In the genomic region with DNA sequence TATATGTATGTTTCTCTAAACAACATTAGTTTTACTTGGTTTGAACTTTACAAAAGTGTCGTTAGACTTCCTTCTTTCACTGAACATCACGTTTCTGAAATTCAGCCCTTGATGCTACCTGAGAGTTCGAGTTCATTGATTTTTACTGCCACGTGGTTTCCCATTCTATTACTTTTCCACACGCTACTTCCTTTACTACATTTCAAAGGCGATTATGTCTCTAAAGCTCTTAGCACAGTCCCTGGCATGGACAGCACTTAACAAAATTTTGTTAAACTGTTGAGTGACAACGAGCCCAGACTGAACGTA, we compare ENCODE assay signal across 8 cellular contexts. TPM values are rescaled to one million over a fixed set of nuclear protein-coding genes. Genes with fewer than 3 reads are reported as not detected.
A peak's percentile ranks its signal among the peaks of the same experiment; 100 is the strongest.
DNase-seq lines count a peak whose midpoint lies in the region; ATAC-seq and TF ChIP-seq lines count a peak whose summit lies in the region.

No MANE protein-coding gene starts in this region.

- peak; percentile 7 for ATAC-seq in GM21737 (IDR thresholded peaks at IDR 0.05; ENCODE audit: unreplicated experiment)
- no peak for ATAC-seq in activated CD8-positive, alpha-beta T cell treated with anti-CD3 and anti-CD28 coated beads for 36 hours
- ATAC-seq in memory B cell (ENCODE audit: low read depth), result no peak
- no peak for ATAC-seq in HG03159 (IDR thresholded peaks at IDR 0.05; ENCODE audit: unreplicated experiment)
- ATAC-seq in GM19463 (IDR thresholded peaks at IDR 0.05; ENCODE audit: unreplicated experiment), result no peak

- DNase-seq in activated CD8-positive, alpha-beta T cell treated with anti-CD3 and anti-CD28 coated beads for 36 hours, result no peak
- DNase-seq in memory B cell (ENCODE audit: low spot score in 2 of 2) (no peak), posterior vena cava (ENCODE audit: low spot score) (no peak), GF-D8 (lab: John Stamatoyannopoulos, UW) (no peak)

- H3K4me3 ChIP-seq in ACC112 (ENCODE audit: low read depth, low read length), result peak overlapping the region; percentile 70

- peak overlapping the region; percentile 76 for H3K4me3 Mint-ChIP-seq in activated CD8-positive, alpha-beta T cell treated with anti-CD3 and anti-CD28 coated beads for 36 hours
- peak overlapping the region; percentile 98 for H3K4me3 Mint-ChIP-seq in memory B cell

- H3K36me3 Mint-ChIP-seq in activated CD8-positive, alpha-beta T cell treated with anti-CD3 and anti-CD28 coated beads for 36 hours (ENCODE audit: low read depth), result peaks cover 1% of the 10 kb centered on the region
- no peaks in the 10 kb centered on the region for H3K36me3 Mint-ChIP-seq in memory B cell

- peaks cover 23% of the 10 kb centered on the region for H3K4me1 ChIP-seq in ACC112 (ENCODE audit: control insufficient read depth, insufficient read depth, low read length, unreplicated experiment)

- intact Hi-C loops in activated CD8-positive, alpha-beta T cell treated with anti-CD3 and anti-CD28 coated beads for 36 hours (cut with micrococcal nuclease), result no loop called here
- intact Hi-C loops in posterior vena cava (cut with DNase I), result no loop called here

- H3K27ac Mint-ChIP-seq in activated CD8-positive, alpha-beta T cell treated with anti-CD3 and anti-CD28 coated beads for 36 hours, result peak overlapping the region; percentile 97
- peak overlapping the region; percentile 99 for H3K27ac Mint-ChIP-seq in memory B cell

- no peaks in the 10 kb centered on the region for H3K27me3 ChIP-seq in ACC112 (ENCODE audit: insufficient read depth, low read length)

- H2AFZ ChIP-seq in ACC112 (ENCODE audit: low read length, unreplicated experiment), result peak overlapping the region; percentile 93

- no peaks in the 10 kb centered on the region for H3K27me3 Mint-ChIP-seq in activated CD8-positive, alpha-beta T cell treated with anti-CD3 and anti-CD28 coated beads for 36 hours
- H3K27me3 Mint-ChIP-seq in memory B cell, result no peaks in the 10 kb centered on the region

- POLR2A ChIA-PET in activated CD8-positive, alpha-beta T cell treated with anti-CD3 and anti-CD28 coated beads for 36 hours (lab: Charles Lee), result interaction anchor here (0.6 to 4.8 kb wide), 8 partner anchors 10 to 36 kb away, joined by 3 to 35 read pairs (median 6); a partner anchor contains a TSS

- no peak overlapping the region for H3K27ac ChIP-seq in ACC112 (ENCODE audit: low read depth, low read length)

- peaks cover 3% of the 10 kb centered on the region for H3K79me2 ChIP-seq in ACC112 (ENCODE audit: control insufficient read depth, insufficient read depth, low read length, unreplicated experiment)

- no peak for TF ChIP-seq CTCF in activated CD8-positive, alpha-beta T cell treated with anti-CD3 and anti-CD28 coated beads for 36 hours (IDR thresholded peaks at IDR 0.05)

- H3K9me3 Mint-ChIP-seq in activated CD8-positive, alpha-beta T cell treated with anti-CD3 and anti-CD28 coated beads for 36 hours, result peaks cover 3% of the 10 kb centered on the region
- no peaks in the 10 kb centered on the region for H3K9me3 Mint-ChIP-seq in memory B cell

- peaks cover 41% of the 10 kb centered on the region for H3K4me1 Mint-ChIP-seq in activated CD8-positive, alpha-beta T cell treated with anti-CD3 and anti-CD28 coated beads for 36 hours (ENCODE audit: low read depth)
- H3K4me1 Mint-ChIP-seq in memory B cell, result peaks cover 43% of the 10 kb centered on the region

- no peaks in the 10 kb centered on the region for H3K36me3 ChIP-seq in ACC112 (ENCODE audit: insufficient read depth, low read length)

- CTCF ChIA-PET in activated CD8-positive, alpha-beta T cell treated with anti-CD3 and anti-CD28 coated beads for 36 hours (lab: Charles Lee), result interaction anchor here (0.7 to 1.7 kb wide), 3 partner anchors 16 to 120 kb away, joined by 3 to 5 read pairs (median 3); a partner anchor contains a TSS

RNA-seq across cellular contexts. Expression of a gene that starts 15.9 kb away (rescaled TPM):
- 10 to 100 TPM; 69.6 to 75.9 TPM for total RNA-seq in activated CD8-positive, alpha-beta T cell treated with anti-CD3 and anti-CD28 coated beads for 36 hours
- 10 to 100 TPM; 71.1 to 81.2 TPM for total RNA-seq in posterior vena cava
